In genomic region chr19:2917275-2918184, GRCh38 we compare ENCODE assay signal across 19 cellular contexts. TPM values are rescaled to one million over a fixed set of nuclear protein-coding genes. Genes with fewer than 3 reads are reported as not detected.
A peak's percentile ranks its signal among the peaks of the same experiment; 100 is the strongest.
DNase-seq lines count a peak whose midpoint lies in the region; ATAC-seq, FAIRE-seq and TF ChIP-seq lines count a peak whose summit lies in the region.
"Had no signal": no experiment of that assay in that cellular context is flagged by ENCODE, and none has a peak within 500 bp of the region (broad histone marks: within the 10 kb centered on the region; RNA-seq: fewer than 3 reads in every experiment).

No MANE protein-coding gene starts in this region.

- WGBS in K562 (ENCODE audit: insufficient coverage, low coverage, missing lambda C conversion rate) = 98% methylated on average over 16 of the region's 16 CpGs
- no CpG with 5 or more reads among the region's 16 CpGs for WGBS in mesendoderm (ENCODE audit: extremely low coverage, insufficient coverage, low lambda C conversion rate)

- H3K36me3 ChIP-seq in HEK293 (ENCODE audit: control insufficient read depth in 2 of 2, insufficient read depth in 1 of 2, low read length in 2 of 2) (peaks cover 6 to 50% of the 10 kb centered on the region in 2 experiments; a peak in 2 of 3 replicates), K562 (ENCODE audit: control insufficient read depth, insufficient read depth, low read length) (peaks cover 49% of the 10 kb centered on the region), mesendoderm (ENCODE audit: control insufficient read depth, insufficient read depth, low read length) (peaks cover 11% of the 10 kb centered on the region)

- TF ChIP-seq POLR2A in K562 (conservative IDR thresholded peaks at IDR 0.05) = no peak

- no peak overlapping the region for H3K4me2 ChIP-seq in K562 (ENCODE audit: insufficient read depth, low read length)
- H3K4me2 ChIP-seq in mesendoderm (ENCODE audit: low read length) = no peak overlapping the region

- H3K79me2 ChIP-seq in K562 (ENCODE audit: control insufficient read depth, insufficient read depth, low read length) (peaks cover 19% of the 10 kb centered on the region; the same call in 2 of the 3 replicates), mesendoderm (ENCODE audit: control insufficient read depth, insufficient read depth, low read length) (no peaks in the 10 kb centered on the region)

- no peak overlapping the region for H3K18ac ChIP-seq in mesendoderm (ENCODE audit: low read length)

- no peaks in the 10 kb centered on the region for H4K20me1 ChIP-seq in K562 (replicated peaks; ENCODE audit: control insufficient read depth, insufficient read depth, low read length)

- ATAC-seq in K562 (no peak), GM19455 (IDR thresholded peaks at IDR 0.05; ENCODE audit: unreplicated experiment) (no peak)

- H3K9me3 ChIP-seq in HEK293 (ENCODE audit: control insufficient read depth, insufficient read depth, low read depth, low read length) (no peaks in the 10 kb centered on the region), K562 (replicated peaks; ENCODE audit: control insufficient read depth, insufficient read depth, low read depth, low read length) (peaks cover 28% of the 10 kb centered on the region)

- H3K27ac ChIP-seq in HEK293 (ENCODE audit: extremely low read depth, low read depth, low read length) = no peak overlapping the region
- no peak overlapping the region for H3K27ac ChIP-seq in K562 (ENCODE audit: extremely low read depth, low read depth, low read length)
- no peak overlapping the region for H3K27ac ChIP-seq in mesendoderm (ENCODE audit: low read depth, low read length)

- no peak overlapping the region for H2BK5ac ChIP-seq in mesendoderm (ENCODE audit: low read length)

- CTCF ChIA-PET in HEK293 (lab: Yijun Ruan, JAX) (no interaction called here), K562 (lab: Yijun Ruan, JAX; ENCODE audit: low intra/inter-chr PET ratio) (no interaction called here)

- H3K9me1 ChIP-seq in K562 (ENCODE audit: control insufficient read depth, insufficient read depth, low read length) = no peaks in the 10 kb centered on the region

- H3K4ac ChIP-seq in mesendoderm (ENCODE audit: low read depth, low read length) = no peak overlapping the region

- no peak overlapping the region for H2AK5ac ChIP-seq in mesendoderm (ENCODE audit: low read length)

- no peak overlapping the region for H3K4me3 ChIP-seq in HEK293 (ENCODE audit: low read depth, low read length)
- H3K4me3 ChIP-seq in K562 = no peak overlapping the region
- peak overlapping the region; percentile 46 for H3K4me3 ChIP-seq in mesendoderm (ENCODE audit: low read length)

- TF ChIP-seq EP300 in K562 (IDR thresholded peaks at IDR 0.05; ENCODE audit: low read length) = no peak

- no peak overlapping the region for H3K56ac ChIP-seq in mesendoderm (ENCODE audit: low read length)

- no peak overlapping the region for H2BK15ac ChIP-seq in mesendoderm (replicated peaks; ENCODE audit: low read depth)

- no peak overlapping the region for H2AFZ ChIP-seq in K562 (ENCODE audit: low read depth, low read length)

- intact Hi-C loops in K562 (cut with micrococcal nuclease) = no loop called here

- no peak overlapping the region for H2BK120ac ChIP-seq in mesendoderm (ENCODE audit: low read depth, low read length)

- BruUV-seq in K562 (replicated peaks; lab: Mats Ljungman, UMichigan) = TSS peak; percentile 27

- in situ Hi-C loops in K562 (cut with MboI) = no loop called here

- H4K5ac ChIP-seq in mesendoderm (ENCODE audit: low read length) = no peak overlapping the region

- FAIRE-seq in K562 (lab: Jason Lieb, UNC) = no peak
- FAIRE-seq: D721Med had no signal

- no peak overlapping the region for H3K23ac ChIP-seq in mesendoderm (ENCODE audit: low read length)

- H3K4me1 ChIP-seq in HEK293 (ENCODE audit: control insufficient read depth, insufficient read depth, low read length) (no peaks in the 10 kb centered on the region), K562 (replicated peaks in 1 of 2; ENCODE audit: control insufficient read depth in 2 of 2, insufficient read depth in 2 of 2, low read length in 2 of 2) (no peaks in the 10 kb centered on the region), mesendoderm (ENCODE audit: control insufficient read depth, low read depth, low read length) (no peaks in the 10 kb centered on the region)

- H3K27me3 ChIP-seq in K562 (ENCODE audit: control insufficient read depth in 2 of 2, insufficient read depth in 2 of 2, low read length in 2 of 2) = no peaks in the 10 kb centered on the region
- no peaks in the 10 kb centered on the region for H3K27me3 ChIP-seq in mesendoderm (ENCODE audit: insufficient read depth, low read length, poor library complexity)

- POLR2A ChIA-PET in HEK293 (lab: Yijun Ruan, JAX) (no interaction called here), K562 (lab: Yijun Ruan, JAX) (interaction anchor here (0.5 kb wide), 1 partner anchor 639 kb away, joined by 3 read pairs; no protein-coding TSS in a partner anchor)

- no peak overlapping the region for H3K9ac ChIP-seq in K562 (ENCODE audit: insufficient read depth in 1 of 2, low read depth in 2 of 2, low read length in 2 of 2)
- H3K9ac ChIP-seq in mesendoderm (ENCODE audit: low read length) = no peak overlapping the region

- TF ChIP-seq CTCF in HEK293 (tag by site-specific recombination; IDR thresholded peaks at IDR 0.05) = no peak
- TF ChIP-seq CTCF in K562 (IDR thresholded peaks at IDR 0.05 in 2 of 3, conservative IDR thresholded peaks at IDR 0.05 in 1 of 3; ENCODE audit: insufficient read depth in 2 of 3, low read depth in 1 of 3, low read length in 3 of 3) = no peak

- no peak overlapping the region for H4K8ac ChIP-seq in mesendoderm (ENCODE audit: low read depth, low read length)

- H3K79me1 ChIP-seq in mesendoderm (ENCODE audit: low read length) = peaks cover 2% of the 10 kb centered on the region

- TF ChIP-seq RAD21 in K562 (CRISPR knock-in tag; conservative IDR thresholded peaks at IDR 0.05 in 1 of 2, IDR thresholded peaks at IDR 0.05 in 1 of 2) = no peak

- DNase-seq in K562 (ENCODE audit: extremely low read depth in 1 of 4, low spot score in 3 of 4) (no peak), mesendoderm (no peak)
- DNase-seq in stimulated activated CD4-positive, alpha-beta T cell treated with anti-CD3 and anti-CD28 coated beads, Interleukin-4, amount 100 ng/mL, for 1 hour = no peak
- DNase-seq: CD4-positive, alpha-beta memory T cell; DMS79 treated with DMSO at 0.1 percent for 48 hours; GOT3; HFFc6; NCI-H1105; NCI-H1694 treated with DMSO at 0.1 percent for 48 hours; NCI-H2107; NCI-H2227 treated with DMSO at 0.1 percent for 48 hours; NCI-H526; SHP77 had no signal

RNA-seq across cellular contexts. Expression of gene ZNF57, which starts 16.8 kb away (rescaled TPM):
- total RNA-seq in K562 (2011; cell fraction: chromatin; rRNA removed; ENCODE audit: low replicate concordance) = 13.0 and 27.0 TPM in 2 replicates
- 9.3 and 12.1 TPM in 2 replicates for total RNA-seq in K562 (2011; cell fraction: nucleolus; rRNA removed)
- total RNA-seq in K562 (2011; cell fraction: nucleoplasm; rRNA removed) = 10.5 and 12.5 TPM in 2 replicates
- total RNA-seq in K562 (2014; rRNA removed) (7.3 and 8.5 TPM in 2 replicates), K562 (2014; rRNA removed; fragmentation: Illumina TruSeq; extraction: Trizol) (13.4 and 13.5 TPM in 2 replicates), K562 (2015; rRNA removed; fragmentation: Illumina TruSeq; extraction: Trizol) (10.8 and 11.5 TPM in 2 replicates), K562 (2021) (7.7 and 7.8 TPM in 2 replicates)
- polyA plus RNA-seq in K562 (2011; rRNA removed) (10.8 and 12.8 TPM in 2 replicates), K562 (2014; fragmentation: Illumina TruSeq; extraction: Trizol) (9.6 and 11.9 TPM in 2 replicates), K562 (2014; fragmentation: Nextera tagmentation; extraction: Ambion mirVana) (1 to 10 TPM; 3.9 to 6.2 TPM), K562 (2014; rRNA removed) (7.0 and 7.7 TPM in 2 replicates)
- 4.9 and 6.9 TPM in 2 replicates for polyA plus RNA-seq in K562 (2011; cell fraction: cytosol; rRNA removed)
- 10.0 and 11.7 TPM in 2 replicates for polyA plus RNA-seq in K562 (2011; cell fraction: nucleus; rRNA removed)
- 6.3 and 8.0 TPM in 2 replicates for polyA plus RNA-seq in K562 (2012)
- 18.7 and 20.8 TPM in 2 replicates for polyA minus RNA-seq in K562 (2011; rRNA and poly(A)+ RNA removed)
- 4.1 and 6.6 TPM in 2 replicates for polyA minus RNA-seq in K562 (2011; cell fraction: cytosol; rRNA and poly(A)+ RNA removed)
- 3.0 and 7.1 TPM in 2 replicates for polyA minus RNA-seq in K562 (2011; cell fraction: nucleus; rRNA and poly(A)+ RNA removed)
- 2.8 TPM for polyA plus RNA-seq in mesendoderm (2013, experiment 1 of 2)
- 2.7 TPM for polyA plus RNA-seq in mesendoderm (2013, experiment 2 of 2)

RNA-seq across cellular contexts. Expression of gene ZNF77, which starts 27.2 kb away (rescaled TPM):
- 62.3 and 82.9 TPM in 2 replicates for total RNA-seq in K562 (2011; cell fraction: chromatin; rRNA removed; ENCODE audit: low replicate concordance)
- 40.1 and 43.2 TPM in 2 replicates for total RNA-seq in K562 (2011; cell fraction: nucleolus; rRNA removed)
- 32.5 and 41.6 TPM in 2 replicates for total RNA-seq in K562 (2011; cell fraction: nucleoplasm; rRNA removed)
- total RNA-seq in K562 (2014; rRNA removed) (6.5 and 8.6 TPM in 2 replicates), K562 (2014; rRNA removed; fragmentation: Illumina TruSeq; extraction: Trizol) (11.2 and 13.5 TPM in 2 replicates), K562 (2015; rRNA removed; fragmentation: Illumina TruSeq; extraction: Trizol) (10.2 and 11.2 TPM in 2 replicates), K562 (2021) (6.7 and 6.8 TPM in 2 replicates)
- polyA plus RNA-seq in K562 (2011; rRNA removed) (12.3 and 14.5 TPM in 2 replicates), K562 (2014; fragmentation: Illumina TruSeq; extraction: Trizol) (7.7 and 10.7 TPM in 2 replicates), K562 (2014; fragmentation: Nextera tagmentation; extraction: Ambion mirVana) (1 to 10 TPM; 4.3 to 4.9 TPM), K562 (2014; rRNA removed) (8.1 and 8.2 TPM in 2 replicates)
- 4.5 and 6.9 TPM in 2 replicates for polyA plus RNA-seq in K562 (2011; cell fraction: cytosol; rRNA removed)
- polyA plus RNA-seq in K562 (2011; cell fraction: nucleus; rRNA removed) = 11.2 and 12.3 TPM in 2 replicates
- 5.9 and 14.5 TPM in 2 replicates for polyA plus RNA-seq in K562 (2012)
- 22.6 and 25.0 TPM in 2 replicates for polyA minus RNA-seq in K562 (2011; rRNA and poly(A)+ RNA removed)
- polyA minus RNA-seq in K562 (2011; cell fraction: cytosol; rRNA and poly(A)+ RNA removed) = 3.2 and 4.4 TPM in 2 replicates
- polyA minus RNA-seq in K562 (2011; cell fraction: nucleus; rRNA and poly(A)+ RNA removed) = 5.4 and 7.1 TPM in 2 replicates
- 1.2 TPM for polyA plus RNA-seq in mesendoderm (2013, experiment 1 of 2)
- polyA plus RNA-seq in mesendoderm (2013, experiment 2 of 2) = 1.3 TPM

RNA-seq across cellular contexts. Expression of gene ZNF556, which starts 50.4 kb away (rescaled TPM):
- total RNA-seq in K562 (2011; cell fraction: chromatin; rRNA removed; ENCODE audit: low replicate concordance) = not detected in 2 replicates
- total RNA-seq in K562 (2011; cell fraction: nucleolus; rRNA removed) = not detected in 2 replicates
- 0.08 TPM in 1 of 2 replicates, not detected in the other for total RNA-seq in K562 (2011; cell fraction: nucleoplasm; rRNA removed)
- total RNA-seq in K562 (2014; rRNA removed) (0.12 and 0.36 TPM in 2 replicates), K562 (2014; rRNA removed; fragmentation: Illumina TruSeq; extraction: Trizol) (0.03 and 0.33 TPM in 2 replicates), K562 (2015; rRNA removed; fragmentation: Illumina TruSeq; extraction: Trizol) (0.11 TPM in 1 of 2 replicates, not detected in the other), K562 (2021) (0.11 TPM in 1 of 2 replicates, not detected in the other)
- polyA plus RNA-seq in K562 (2011; rRNA removed) (not detected in 2 replicates), K562 (2014; fragmentation: Illumina TruSeq; extraction: Trizol) (0.01 and 0.06 TPM in 2 replicates), K562 (2014; fragmentation: Nextera tagmentation; extraction: Ambion mirVana) (under 1 TPM; 0.01 to 0.10 TPM), K562 (2014; rRNA removed) (0.08 and 0.09 TPM in 2 replicates)
- polyA plus RNA-seq in K562 (2011; cell fraction: cytosol; rRNA removed) = not detected in 2 replicates
- not detected in 2 replicates for polyA plus RNA-seq in K562 (2011; cell fraction: nucleus; rRNA removed)
- polyA plus RNA-seq in K562 (2012) = 0.03 and 0.04 TPM in 2 replicates
- 0.07 TPM in 1 of 2 replicates, not detected in the other for polyA minus RNA-seq in K562 (2011; rRNA and poly(A)+ RNA removed)
- not detected in 2 replicates for polyA minus RNA-seq in K562 (2011; cell fraction: cytosol; rRNA and poly(A)+ RNA removed)
- polyA minus RNA-seq in K562 (2011; cell fraction: nucleus; rRNA and poly(A)+ RNA removed) = not detected in 2 replicates
- not detected for polyA plus RNA-seq in mesendoderm (2013, experiment 1 of 2)
- not detected for polyA plus RNA-seq in mesendoderm (2013, experiment 2 of 2)
- total RNA-seq: B cell; CD4-positive, alpha-beta memory T cell; HFFc6; T-helper 1 cell treated with Interleukin-12 subunit alpha and Interleukin-12 subunit beta and Interleukin-4 antibody, amounts not matched to agents 30 ng/mL and 1 ng/mL, for 36 hours had no signal
- polyA plus RNA-seq: CD4-positive, alpha-beta memory T cell; IgD-negative memory B cell had no signal

RNA-seq across cellular contexts. Expression of gene TLE6, which starts 59.8 kb away (rescaled TPM):
- 5.1 and 7.6 TPM in 2 replicates for total RNA-seq in K562 (2011; cell fraction: chromatin; rRNA removed; ENCODE audit: low replicate concordance)
- total RNA-seq in K562 (2011; cell fraction: nucleolus; rRNA removed) = 5.1 and 5.5 TPM in 2 replicates
- total RNA-seq in K562 (2011; cell fraction: nucleoplasm; rRNA removed) = 2.7 and 4.5 TPM in 2 replicates
- total RNA-seq in K562 (2014; rRNA removed) = 3.3 and 6.1 TPM in 2 replicates
- total RNA-seq in K562 (2014; rRNA removed; fragmentation: Illumina TruSeq; extraction: Trizol) = 1.1 and 1.2 TPM in 2 replicates
- total RNA-seq in K562 (2015; rRNA removed; fragmentation: Illumina TruSeq; extraction: Trizol) = 3.4 and 3.5 TPM in 2 replicates
- 1.8 TPM in 2 replicates for total RNA-seq in K562 (2021)
- 3.3 and 3.5 TPM in 2 replicates for polyA plus RNA-seq in K562 (2011; rRNA removed)
- 3.0 TPM in 2 replicates for polyA plus RNA-seq in K562 (2011; cell fraction: cytosol; rRNA removed)
- polyA plus RNA-seq in K562 (2011; cell fraction: nucleus; rRNA removed) = 6.5 and 7.6 TPM in 2 replicates
- 2.3 and 10.0 TPM in 2 replicates for polyA plus RNA-seq in K562 (2012)
- 1.8 and 3.1 TPM in 2 replicates for polyA plus RNA-seq in K562 (2014; fragmentation: Illumina TruSeq; extraction: Trizol)
- 1 to 10 TPM; 1.2 to 1.5 TPM for polyA plus RNA-seq in K562 (2014; fragmentation: Nextera tagmentation; extraction: Ambion mirVana)
- 2.5 and 4.4 TPM in 2 replicates for polyA plus RNA-seq in K562 (2014; rRNA removed)
- polyA minus RNA-seq in K562 (2011; rRNA and poly(A)+ RNA removed) = 0.70 and 0.78 TPM in 2 replicates
- 1.1 TPM in 1 of 2 replicates, not detected in the other for polyA minus RNA-seq in K562 (2011; cell fraction: cytosol; rRNA and poly(A)+ RNA removed)
- polyA minus RNA-seq in K562 (2011; cell fraction: nucleus; rRNA and poly(A)+ RNA removed) = 0.94 and 2.4 TPM in 2 replicates
- not detected for polyA plus RNA-seq in mesendoderm (2013, experiment 1 of 2)
- polyA plus RNA-seq in mesendoderm (2013, experiment 2 of 2) = 0.15 TPM
- total RNA-seq: CD4-positive, alpha-beta memory T cell had no signal
- polyA plus RNA-seq: CD4-positive, alpha-beta memory T cell had no signal

Comparison
In these comparisons a context has a peak if more than half of its experiments do, and no peak if none do; other contexts are left out.
1. Of the 44 proteins assayed by ChIP-seq in both K562 and HEK293: peak only in K562: TRIM28 and ZEB2; only in HEK293: SETDB1; in both: none; in neither: 40; mixed calls (peak in some experiments, not most) for 1.